ENCODE assay signal across 8 cellular contexts in genomic region chr6:71288228-71289038, GRCh38. TPM values are rescaled to one million over a fixed set of nuclear protein-coding genes. Genes with fewer than 3 reads are reported as not detected.
DNase-seq lines count a peak whose midpoint lies in the region; ATAC-seq and TF ChIP-seq lines count a peak whose summit lies in the region.

OGFRL1 (plus strand) TSS chr6:71288811; CDS start chr6:71288937, 126 bp downstream.

- H3K9me3 Mint-ChIP-seq in activated T-cell treated with anti-CD3 and anti-CD28 coated beads, Interleukin-2, amount 50 U/mL, for 24 hours: no peaks in the 10 kb centered on the region

- H3K4me1 ChIP-seq in PC-3 (ENCODE audit: insufficient read depth, low read length): peaks cover 12% of the 10 kb centered on the region
- peaks cover 12% of the 10 kb centered on the region for H3K4me1 ChIP-seq in muscle layer of colon (ENCODE audit: insufficient read depth, low read length)

- peaks cover 4% of the 10 kb centered on the region for H3K36me3 Mint-ChIP-seq in activated T-cell treated with anti-CD3 and anti-CD28 coated beads, Interleukin-2, amount 50 U/mL, for 24 hours (ENCODE audit: low read depth)

- H3K4me3 Mint-ChIP-seq in activated T-cell treated with anti-CD3 and anti-CD28 coated beads, Interleukin-2, amount 50 U/mL, for 24 hours: peak within 1 kb of the TSS; percentile 73

- peak within 1 kb of the TSS; percentile 89 for H3K4me2 ChIP-seq in PC-3 (ENCODE audit: low read length)

- H3K36me3 ChIP-seq in PC-3 (ENCODE audit: low read depth, low read length): no peaks in the 10 kb centered on the region
- H3K36me3 ChIP-seq in muscle layer of colon (ENCODE audit: insufficient read depth, low read length): no peaks in the 10 kb centered on the region

- TF ChIP-seq CTCF in PC-3 (conservative IDR thresholded peaks at IDR 0.05; ENCODE audit: low read depth, low read length): no peak

- H3K27ac Mint-ChIP-seq in activated T-cell treated with anti-CD3 and anti-CD28 coated beads, Interleukin-2, amount 50 U/mL, for 24 hours: peak within 1 kb of the TSS; percentile 56

- H3K4me1 Mint-ChIP-seq in activated T-cell treated with anti-CD3 and anti-CD28 coated beads, Interleukin-2, amount 50 U/mL, for 24 hours (ENCODE audit: low read depth): peaks cover 39% of the 10 kb centered on the region

- H3K27me3 Mint-ChIP-seq in activated T-cell treated with anti-CD3 and anti-CD28 coated beads, Interleukin-2, amount 50 U/mL, for 24 hours: no peaks in the 10 kb centered on the region

- POLR2A ChIA-PET in PC-3 (lab: Charles Lee; ENCODE audit: unreplicated experiment): no interaction called here

- H3K4me3 ChIP-seq in PC-3 (ENCODE audit: low read length) (peak within 1 kb of the TSS; percentile 76), muscle layer of colon (ENCODE audit: low read depth in 1 of 2, low read length in 2 of 2) (peak within 1 kb of the TSS; percentile 73 to 82)

- no peaks in the 10 kb centered on the region for H3K27me3 ChIP-seq in PC-3 (ENCODE audit: low read length)
- H3K27me3 ChIP-seq in muscle layer of colon (ENCODE audit: control insufficient read depth in 1 of 2, insufficient read depth in 2 of 2, low read length in 2 of 2): no peaks in the 10 kb centered on the region

- H3K9me3 ChIP-seq in PC-3 (ENCODE audit: low read length): no peaks in the 10 kb centered on the region
- no peaks in the 10 kb centered on the region for H3K9me3 ChIP-seq in muscle layer of colon (ENCODE audit: low read length)

- no peaks in the 10 kb centered on the region for H4K20me1 ChIP-seq in PC-3 (ENCODE audit: low read length)

- intact Hi-C loops in PC-3 (cut with micrococcal nuclease): loop anchor here (5.0 kb wide), 1 partner anchor 96 kb away; no protein-coding TSS in a partner anchor

- H3K79me2 ChIP-seq in PC-3 (ENCODE audit: low read length): peaks cover 22% of the 10 kb centered on the region

- CTCF ChIA-PET in PC-3 (lab: Charles Lee): interaction anchor here (0.6 to 1.1 kb wide), 2 partner anchors 77 to 156 kb away, joined by 3 to 9 read pairs; no protein-coding TSS in a partner anchor

- no peaks in the 10 kb centered on the region for H3K9me2 ChIP-seq in PC-3 (replicated peaks; ENCODE audit: low read length)

- peak; percentile 10 for DNase-seq in DMS114 treated with DMSO at 0.1 percent for 48 hours (lab: John Stamatoyannopoulos, UW; ENCODE audit: unreplicated experiment)
- peak; percentile 88 for DNase-seq in HuH-7 (ENCODE audit: low spot score)
- peak; percentile 69 for DNase-seq in PC-3
- DNase-seq in activated T-cell treated with anti-CD3 and anti-CD28 coated beads, Interleukin-2, amount 50 U/mL, for 24 hours: peak; percentile 80
- peak; percentile 18 to 69 for DNase-seq in stimulated activated CD8-positive, alpha-beta memory T cell treated with anti-CD3 and anti-CD28 coated beads, Interleukin-7, amount 100 ng/mL, for 4 hours (ENCODE audit: low read depth in 2 of 2)

- H2AFZ ChIP-seq in PC-3 (ENCODE audit: low read length): peak within 1 kb of the TSS; percentile 98

- no peaks in the 10 kb centered on the region for H3F3A ChIP-seq in PC-3 (ENCODE audit: low read length, unreplicated experiment)

- H3K9ac ChIP-seq in PC-3 (ENCODE audit: low read length) (peak within 1 kb of the TSS; percentile 47), muscle layer of colon (ENCODE audit: low read length) (peak within 1 kb of the TSS; percentile 74)

- no peak within 1 kb of the TSS for H3K27ac ChIP-seq in PC-3 (ENCODE audit: low read length)
- peak within 1 kb of the TSS; percentile 75 for H3K27ac ChIP-seq in muscle layer of colon (ENCODE audit: low read depth, low read length)

- BruUV-seq in PC-3 (replicated peaks; lab: Mats Ljungman, UMichigan): no TSS peak

- ATAC-seq in GM21526 (IDR thresholded peaks at IDR 0.05; ENCODE audit: low FRiP score, unreplicated experiment) (peak; percentile 93), PC-3 (peak; percentile 90), esophagus mucosa (peak; percentile 92)

RNA-seq across cellular contexts. Expression of gene OGFRL1, which starts in this region (rescaled TPM):
- total RNA-seq in PC-3 (2014; rRNA removed) (5.2 and 6.0 TPM in 2 replicates), esophagus mucosa (19.0 TPM)

Comparison
In these comparisons a context has a peak if more than half of its experiments do, and no peak if none do; other contexts are left out.
1. DNase-seq: peak in every context shown above with its lines; median percentile 88 in HuH-7; 80 in activated T-cell treated with anti-CD3 and anti-CD28 coated beads, Interleukin-2, amount 50 U/mL, for 24 hours; 69 in PC-3; 44 in stimulated activated CD8-positive, alpha-beta memory T cell treated with anti-CD3 and anti-CD28 coated beads, Interleukin-7, amount 100 ng/mL, for 4 hours; 10 in DMS114 treated with DMSO at 0.1 percent for 48 hours.